In the genomic region with DNA sequence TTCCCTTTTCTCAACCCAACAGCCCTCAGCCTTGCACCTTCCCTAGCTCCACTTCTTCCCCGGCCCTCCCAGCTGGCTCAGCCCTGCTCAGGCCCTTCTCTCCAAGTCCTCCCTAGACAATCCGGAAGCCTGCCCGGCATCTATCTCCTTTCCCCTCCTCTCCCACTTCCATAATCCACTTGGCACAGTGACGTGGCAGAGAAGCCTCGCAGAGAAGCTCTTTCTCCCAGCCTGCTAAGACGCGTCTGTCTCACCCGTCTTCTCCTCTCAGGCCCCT, we compare ENCODE assay signal across 9 cellular contexts. TPM values are rescaled to one million over a fixed set of nuclear protein-coding genes. Genes with fewer than 3 reads are reported as not detected.
DNase-seq lines count a peak whose midpoint lies in the region; ATAC-seq, FAIRE-seq and TF ChIP-seq lines count a peak whose summit lies in the region.
"Had no signal": no experiment of that assay in that cellular context is flagged by ENCODE, and none has a peak within 500 bp of the region (broad histone marks: within the 10 kb centered on the region; RNA-seq: fewer than 3 reads in every experiment).

No MANE protein-coding gene starts in this region.

- no peak for TF ChIP-seq RAD21 in GM12878 (IDR thresholded peaks at IDR 0.05; ENCODE audit: insufficient read depth, low read depth, low read length)

- BruUV-seq in GM12878 (replicated peaks; lab: Mats Ljungman, UMichigan), result no TSS peak

- POLR2A ChIA-PET in GM12878 (lab: Charles Lee), result interaction anchor here (0.9 to 2.0 kb wide), 2 partner anchors 14 to 55 kb away, joined by 3 to 5 read pairs; partner anchors contain the start of gene CHAF1A

- ATAC-seq in GM12878 (no peak), GM19351 (IDR thresholded peaks at IDR 0.05; ENCODE audit: unreplicated experiment) (no peak)

- H3K4me2 ChIP-seq in GM12878 (ENCODE audit: control insufficient read depth, insufficient read depth), result peak overlapping the region; percentile 97

- CTCF ChIA-PET in GM12878 (lab: Yijun Ruan, JAX), result interaction anchor here (0.8 to 1.7 kb wide), 2 partner anchors 18 to 180 kb away, joined by 3 to 4 read pairs; no protein-coding TSS in a partner anchor

- 14% methylated on average over 8 of the region's 8 CpGs for WGBS in GM12878 (ENCODE audit: insufficient coverage, insufficient replicate concordance, low lambda C conversion rate, missing lambda C conversion rate)

- in situ Hi-C loops in GM12878 (cut with MboI), result no loop called here

- H3K4me3 ChIP-seq in GM12878, result peak overlapping the region; percentile 82
- H3K4me3 ChIP-seq in iPS-20b (ENCODE audit: low read length), result peak overlapping the region; percentile 83
- peak overlapping the region; percentile 65 to 74 (median 68) for H3K4me3 ChIP-seq in skeletal muscle tissue (ENCODE audit: low read length in 3 of 3)

- SMC1A ChIA-PET in GM12878 (lab: Charles Lee; ENCODE audit: uncharacterized antibody, unreplicated experiment), result interaction anchor here (1.4 kb wide), 1 partner anchor 15 kb away, joined by 3 read pairs; the partner anchor contains the start of gene HDGFL2

- intact Hi-C loops in GM12878 (cut with micrococcal nuclease; ENCODE audit: unreplicated experiment), result no loop called here

- no peaks in the 10 kb centered on the region for H4K20me1 ChIP-seq in GM12878 (ENCODE audit: control insufficient read depth, insufficient read depth)

- TF ChIP-seq EP300 in GM12878 (IDR thresholded peaks at IDR 0.05; ENCODE audit: borderline replicate concordance in 1 of 2, control insufficient read depth in 1 of 2, low read depth in 2 of 2, low read length in 2 of 2), result no peak

- no peak for FAIRE-seq in GM12878 (lab: Jason Lieb, UNC)
- FAIRE-seq: G401.6 had no signal

- H3K79me2 ChIP-seq in GM12878 (ENCODE audit: control insufficient read depth, insufficient read depth, low read length), result peaks cover 5% of the 10 kb centered on the region

- H3K9me3 ChIP-seq in GM12878 (replicated peaks; ENCODE audit: control insufficient read depth, insufficient read depth, low read length) (no peaks in the 10 kb centered on the region), iPS-20b (ENCODE audit: insufficient read depth, low read depth, low read length) (no peaks in the 10 kb centered on the region), skeletal muscle tissue (ENCODE audit: control insufficient read depth in 3 of 3, low read length in 3 of 3) (no peaks in the 10 kb centered on the region)

- H3K9ac ChIP-seq in GM12878 (ENCODE audit: control insufficient read depth, insufficient read depth, low read length), result peak overlapping the region; percentile 61
- peak overlapping the region; percentile 77; the same call in 1 of the 2 replicates for H3K9ac ChIP-seq in iPS-20b (ENCODE audit: low read depth, low read length)
- peak overlapping the region; percentile 75 to 86 (median 83) for H3K9ac ChIP-seq in skeletal muscle tissue (ENCODE audit: low read depth in 1 of 3, low read length in 3 of 3)

- H3K4me1 ChIP-seq in GM12878 (ENCODE audit: control insufficient read depth, insufficient read depth, low read length) (no peaks in the 10 kb centered on the region), iPS-20b (ENCODE audit: insufficient read depth, low read length) (peaks cover 5% of the 10 kb centered on the region; the same call in 1 of the 2 replicates), skeletal muscle tissue (ENCODE audit: control insufficient read depth in 3 of 3, insufficient read depth in 3 of 3, low read length in 3 of 3) (peaks cover 29 to 30% (median 30%) of the 10 kb centered on the region in 3 donors)

- DNase-seq in NCI-H748 (lab: John Stamatoyannopoulos, UW; ENCODE audit: unreplicated experiment) (peak; percentile 36), NCI-H748 treated with DMSO at 0.1 percent for 48 hours (lab: John Stamatoyannopoulos, UW) (no peak), NCI-H446 (lab: John Stamatoyannopoulos, UW) (peak; percentile 41 to 67), GM12878 (ENCODE audit: low read depth, low spot score) (no peak), NCI-H1694 (lab: John Stamatoyannopoulos, UW) (no peak)

- no peaks in the 10 kb centered on the region for H3K27me3 ChIP-seq in GM12878 (replicated peaks in 1 of 2; ENCODE audit: control insufficient read depth in 2 of 2, insufficient read depth in 2 of 2, low read length in 1 of 2)
- H3K27me3 ChIP-seq in iPS-20b (ENCODE audit: insufficient read depth, low read length), result no peaks in the 10 kb centered on the region
- no peaks in the 10 kb centered on the region for H3K27me3 ChIP-seq in skeletal muscle tissue (ENCODE audit: control insufficient read depth in 3 of 3, insufficient read depth in 3 of 3, low read length in 3 of 3)

- H3K36me3 ChIP-seq in GM12878 (ENCODE audit: control insufficient read depth in 2 of 2, insufficient read depth in 2 of 2, low read length in 1 of 2) (peaks cover 3 to 8% of the 10 kb centered on the region in 2 experiments), iPS-20b (ENCODE audit: insufficient read depth, low read depth, low read length) (peaks cover 14% of the 10 kb centered on the region; the same call in 1 of the 2 replicates), skeletal muscle tissue (ENCODE audit: control insufficient read depth in 3 of 3, insufficient read depth in 3 of 3, low read length in 3 of 3) (peaks cover 21 to 22% (median 21%) of the 10 kb centered on the region in 3 donors)

- H2AFZ ChIP-seq in GM12878 (ENCODE audit: control insufficient read depth, low read depth, low read length), result no peak overlapping the region

- TF ChIP-seq POLR2A in GM12878 (IDR thresholded peaks at IDR 0.05; ENCODE audit: low read depth, low read length), result no peak; the same call in 1 of the 2 replicates

- no peak overlapping the region for H3K27ac ChIP-seq in GM12878 (ENCODE audit: control insufficient read depth, insufficient read depth)
- H3K27ac ChIP-seq in iPS-20b (ENCODE audit: low read length), result no peak overlapping the region
- H3K27ac ChIP-seq in skeletal muscle tissue (ENCODE audit: low read depth, low read length), result peak overlapping the region; percentile 60

- TF ChIP-seq CTCF in GM12878 (IDR thresholded peaks at IDR 0.05 in 2 of 3, conservative IDR thresholded peaks at IDR 0.05 in 1 of 3; ENCODE audit: control insufficient read depth in 2 of 3, extremely low read depth in 1 of 3, insufficient read depth in 1 of 3, low read depth in 3 of 3, low read length in 3 of 3), result no peak

- RAD21 ChIA-PET in GM12878 (lab: Charles Lee; ENCODE audit: unreplicated experiment), result interaction anchor here (1.4 kb wide), 1 partner anchor 54 kb away, joined by 3 read pairs; the partner anchor contains the start of gene CHAF1A

RNA-seq across cellular contexts. Expression of gene UBXN6, which starts 1.1 kb away (rescaled TPM):
- total RNA-seq in GM12878 (2013; cell fraction: nucleolus; rRNA removed), result 19.1 TPM in 2 replicates
- total RNA-seq in GM12878 (2014; rRNA removed) (20.5 and 34.8 TPM in 2 replicates), GM12878 (2014; rRNA removed; fragmentation: Illumina TruSeq; extraction: Trizol) (13.1 and 17.3 TPM in 2 replicates), GM12878 (2021) (49.1 and 50.8 TPM in 2 replicates), skeletal muscle tissue (89.8 TPM)
- polyA plus RNA-seq in GM12878 (2011; ENCODE audit: low read depth), result 19.4 TPM
- polyA plus RNA-seq in GM12878 (2011; rRNA removed) (15.2 and 29.5 TPM in 2 replicates), GM12878 (2014; fragmentation: Illumina TruSeq; extraction: Trizol) (2.1 and 7.0 TPM in 2 replicates), GM12878 (2014; fragmentation: Nextera tagmentation; extraction: Ambion mirVana) (1 to 10 TPM in 1 of 2 experiments, under 1 TPM in 1; 0.47 to 2.1 TPM), GM12878 (2014; rRNA removed) (38.7 and 49.7 TPM in 2 replicates), GM12878 (2016; fragmentation: Nextera tagmentation; extraction: Ambion mirVana) (1 to 10 TPM; 6.6 to 8.6 TPM)
- 45.4 and 63.7 TPM in 2 replicates for polyA plus RNA-seq in GM12878 (2011; cell fraction: cytosol; rRNA removed)
- 53.6 and 53.9 TPM in 2 replicates for polyA plus RNA-seq in GM12878 (2011; cell fraction: nucleus; rRNA removed)
- 47.6 and 50.6 TPM in 2 replicates for polyA plus RNA-seq in GM12878 (2012)
- 17.4 and 37.1 TPM in 2 replicates for polyA minus RNA-seq in GM12878 (2011; rRNA and poly(A)+ RNA removed)
- polyA minus RNA-seq in GM12878 (2011; cell fraction: cytosol; rRNA and poly(A)+ RNA removed), result 17.5 and 19.0 TPM in 2 replicates
- 7.5 and 9.8 TPM in 2 replicates for polyA minus RNA-seq in GM12878 (2011; cell fraction: nucleus; rRNA and poly(A)+ RNA removed)

RNA-seq across cellular contexts. Expression of gene HDGFL2, which starts 15.6 kb away (rescaled TPM):
- total RNA-seq in GM12878 (2013; cell fraction: nucleolus; rRNA removed), result 21.3 and 24.7 TPM in 2 replicates
- total RNA-seq in GM12878 (2014; rRNA removed) (33.7 and 36.5 TPM in 2 replicates), GM12878 (2014; rRNA removed; fragmentation: Illumina TruSeq; extraction: Trizol) (19.0 and 20.5 TPM in 2 replicates), GM12878 (2021) (56.8 and 56.9 TPM in 2 replicates), skeletal muscle tissue (33.9 TPM)
- polyA plus RNA-seq in GM12878 (2011; ENCODE audit: low read depth), result 8.1 TPM
- polyA plus RNA-seq in GM12878 (2011; rRNA removed) (9.8 and 19.5 TPM in 2 replicates), GM12878 (2014; fragmentation: Illumina TruSeq; extraction: Trizol) (8.2 and 16.9 TPM in 2 replicates), GM12878 (2014; fragmentation: Nextera tagmentation; extraction: Ambion mirVana) (under 1 TPM; 0.16 to 0.60 TPM), GM12878 (2014; rRNA removed) (40.2 and 52.5 TPM in 2 replicates), GM12878 (2016; fragmentation: Nextera tagmentation; extraction: Ambion mirVana) (10 to 100 TPM; 30.0 to 39.3 TPM)
- 18.4 and 22.7 TPM in 2 replicates for polyA plus RNA-seq in GM12878 (2011; cell fraction: cytosol; rRNA removed)
- 32.9 and 51.3 TPM in 2 replicates for polyA plus RNA-seq in GM12878 (2011; cell fraction: nucleus; rRNA removed)
- polyA plus RNA-seq in GM12878 (2012), result 28.7 and 30.2 TPM in 2 replicates
- 7.6 and 11.9 TPM in 2 replicates for polyA minus RNA-seq in GM12878 (2011; rRNA and poly(A)+ RNA removed)
- 10.6 and 12.3 TPM in 2 replicates for polyA minus RNA-seq in GM12878 (2011; cell fraction: cytosol; rRNA and poly(A)+ RNA removed)
- 4.7 and 9.2 TPM in 2 replicates for polyA minus RNA-seq in GM12878 (2011; cell fraction: nucleus; rRNA and poly(A)+ RNA removed)

RNA-seq across cellular contexts. Expression of gene CHAF1A, which starts 54.1 kb away (rescaled TPM):
- 40.3 and 57.6 TPM in 2 replicates for total RNA-seq in GM12878 (2013; cell fraction: nucleolus; rRNA removed)
- 33.0 and 37.7 TPM in 2 replicates for total RNA-seq in GM12878 (2014; rRNA removed)
- 27.2 and 28.4 TPM in 2 replicates for total RNA-seq in GM12878 (2014; rRNA removed; fragmentation: Illumina TruSeq; extraction: Trizol)
- total RNA-seq in GM12878 (2021), result 59.8 and 69.1 TPM in 2 replicates
- 8.7 TPM for polyA plus RNA-seq in GM12878 (2011; ENCODE audit: low read depth)
- polyA plus RNA-seq in GM12878 (2011; rRNA removed), result 20.1 and 26.2 TPM in 2 replicates
- 26.2 and 48.9 TPM in 2 replicates for polyA plus RNA-seq in GM12878 (2011; cell fraction: cytosol; rRNA removed)
- polyA plus RNA-seq in GM12878 (2011; cell fraction: nucleus; rRNA removed), result 72.7 and 135 TPM in 2 replicates
- 22.8 and 27.9 TPM in 2 replicates for polyA plus RNA-seq in GM12878 (2012)
- polyA plus RNA-seq in GM12878 (2014; fragmentation: Illumina TruSeq; extraction: Trizol), result 30.6 and 41.4 TPM in 2 replicates
- 1 to 10 TPM; 1.3 to 3.2 TPM for polyA plus RNA-seq in GM12878 (2014; fragmentation: Nextera tagmentation; extraction: Ambion mirVana)
- polyA plus RNA-seq in GM12878 (2014; rRNA removed), result 62.6 and 69.2 TPM in 2 replicates
- polyA plus RNA-seq in GM12878 (2016; fragmentation: Nextera tagmentation; extraction: Ambion mirVana), result 10 to 100 TPM; 41.7 to 47.5 TPM
- 20.3 and 41.7 TPM in 2 replicates for polyA minus RNA-seq in GM12878 (2011; rRNA and poly(A)+ RNA removed)
- polyA minus RNA-seq in GM12878 (2011; cell fraction: cytosol; rRNA and poly(A)+ RNA removed), result 19.2 and 24.8 TPM in 2 replicates
- polyA minus RNA-seq in GM12878 (2011; cell fraction: nucleus; rRNA and poly(A)+ RNA removed), result 23.7 and 47.4 TPM in 2 replicates
- 6.3 TPM for total RNA-seq in skeletal muscle tissue

RNA-seq across cellular contexts. Expression of gene SH3GL1, which starts 56.2 kb away (rescaled TPM):
- 38.8 and 43.5 TPM in 2 replicates for total RNA-seq in GM12878 (2013; cell fraction: nucleolus; rRNA removed)
- 24.0 and 28.9 TPM in 2 replicates for total RNA-seq in GM12878 (2014; rRNA removed)
- total RNA-seq in GM12878 (2014; rRNA removed; fragmentation: Illumina TruSeq; extraction: Trizol), result 9.2 and 11.8 TPM in 2 replicates
- 41.5 and 47.4 TPM in 2 replicates for total RNA-seq in GM12878 (2021)
- polyA plus RNA-seq in GM12878 (2011; ENCODE audit: low read depth), result 9.3 TPM
- polyA plus RNA-seq in GM12878 (2011; rRNA removed), result 20.3 and 28.0 TPM in 2 replicates
- 42.5 and 50.8 TPM in 2 replicates for polyA plus RNA-seq in GM12878 (2011; cell fraction: cytosol; rRNA removed)
- polyA plus RNA-seq in GM12878 (2011; cell fraction: nucleus; rRNA removed), result 84.7 and 86.6 TPM in 2 replicates
- 27.3 and 36.9 TPM in 2 replicates for polyA plus RNA-seq in GM12878 (2012)
- polyA plus RNA-seq in GM12878 (2014; fragmentation: Illumina TruSeq; extraction: Trizol), result 1.6 and 9.2 TPM in 2 replicates
- polyA plus RNA-seq in GM12878 (2014; fragmentation: Nextera tagmentation; extraction: Ambion mirVana), result 1 to 10 TPM in 1 of 2 experiments, under 1 TPM in 1; 0.93 to 3.0 TPM
- 36.5 and 44.0 TPM in 2 replicates for polyA plus RNA-seq in GM12878 (2014; rRNA removed)
- polyA plus RNA-seq in GM12878 (2016; fragmentation: Nextera tagmentation; extraction: Ambion mirVana), result 10 to 100 TPM; 30.0 to 32.5 TPM
- polyA minus RNA-seq in GM12878 (2011; rRNA and poly(A)+ RNA removed), result 16.5 and 39.6 TPM in 2 replicates
- polyA minus RNA-seq in GM12878 (2011; cell fraction: cytosol; rRNA and poly(A)+ RNA removed), result 19.4 and 21.3 TPM in 2 replicates
- polyA minus RNA-seq in GM12878 (2011; cell fraction: nucleus; rRNA and poly(A)+ RNA removed), result 16.6 and 34.7 TPM in 2 replicates
- total RNA-seq in skeletal muscle tissue, result 16.2 TPM

Comparison
In these comparisons a context has a peak if more than half of its experiments do, and no peak if none do; other contexts are left out.
1. DNase-seq: peak in NCI-H748 (single experiment) and NCI-H446 (2 of 2); none in NCI-H748 treated with DMSO at 0.1 percent for 48 hours (single experiment), GM12878 (single experiment) and NCI-H1694 (single experiment).
2. Peak in every context shown above with its lines, with median percentiles within 50 percentile points of each other: H3K4me3 ChIP-seq and H3K9ac ChIP-seq.